Comparison of ENCODE assay signal across 1 cellular context in the genomic region with DNA sequence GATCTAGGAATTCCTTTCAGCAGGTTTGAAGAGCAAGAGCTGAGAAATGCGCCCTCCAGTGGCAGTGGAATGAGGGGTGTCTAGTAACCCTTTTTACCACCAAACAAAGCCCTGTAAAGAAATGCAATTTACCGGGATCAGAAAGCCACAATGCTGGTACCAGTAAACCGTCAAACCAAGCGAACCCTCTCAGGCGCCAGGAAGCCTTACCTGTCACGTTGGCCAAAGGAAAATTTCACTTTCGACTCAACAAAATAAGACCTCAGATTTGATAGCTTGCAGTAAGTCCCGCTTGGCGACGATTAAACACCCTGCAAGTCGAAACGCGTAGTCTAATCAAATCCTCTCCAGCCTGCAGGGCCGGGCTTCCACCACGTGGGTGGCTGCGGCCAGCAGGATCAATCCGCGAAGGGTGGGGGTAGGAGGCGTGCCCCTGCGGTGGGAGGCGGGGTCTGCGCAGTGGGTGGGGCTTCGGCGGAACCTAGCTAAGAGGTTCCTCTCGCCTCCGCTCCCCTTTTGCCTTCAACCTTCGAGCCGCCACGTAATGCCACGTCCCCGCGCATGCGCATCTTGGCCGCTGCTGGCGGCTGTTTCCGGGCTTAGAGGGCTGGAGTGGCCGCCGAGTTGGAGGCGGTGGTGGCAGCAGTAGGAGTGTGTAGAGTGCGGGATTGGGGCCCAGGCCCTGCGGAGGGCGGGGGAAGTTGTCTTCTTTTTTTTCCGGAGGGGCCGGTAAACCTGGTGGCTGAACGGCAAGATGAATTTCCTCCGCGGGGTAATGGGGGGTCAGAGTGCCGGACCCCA.
A peak's percentile ranks its signal among the peaks of the same experiment; 100 is the strongest.
TF ChIP-seq lines count a peak whose summit lies in the region.

A gene with protein sequence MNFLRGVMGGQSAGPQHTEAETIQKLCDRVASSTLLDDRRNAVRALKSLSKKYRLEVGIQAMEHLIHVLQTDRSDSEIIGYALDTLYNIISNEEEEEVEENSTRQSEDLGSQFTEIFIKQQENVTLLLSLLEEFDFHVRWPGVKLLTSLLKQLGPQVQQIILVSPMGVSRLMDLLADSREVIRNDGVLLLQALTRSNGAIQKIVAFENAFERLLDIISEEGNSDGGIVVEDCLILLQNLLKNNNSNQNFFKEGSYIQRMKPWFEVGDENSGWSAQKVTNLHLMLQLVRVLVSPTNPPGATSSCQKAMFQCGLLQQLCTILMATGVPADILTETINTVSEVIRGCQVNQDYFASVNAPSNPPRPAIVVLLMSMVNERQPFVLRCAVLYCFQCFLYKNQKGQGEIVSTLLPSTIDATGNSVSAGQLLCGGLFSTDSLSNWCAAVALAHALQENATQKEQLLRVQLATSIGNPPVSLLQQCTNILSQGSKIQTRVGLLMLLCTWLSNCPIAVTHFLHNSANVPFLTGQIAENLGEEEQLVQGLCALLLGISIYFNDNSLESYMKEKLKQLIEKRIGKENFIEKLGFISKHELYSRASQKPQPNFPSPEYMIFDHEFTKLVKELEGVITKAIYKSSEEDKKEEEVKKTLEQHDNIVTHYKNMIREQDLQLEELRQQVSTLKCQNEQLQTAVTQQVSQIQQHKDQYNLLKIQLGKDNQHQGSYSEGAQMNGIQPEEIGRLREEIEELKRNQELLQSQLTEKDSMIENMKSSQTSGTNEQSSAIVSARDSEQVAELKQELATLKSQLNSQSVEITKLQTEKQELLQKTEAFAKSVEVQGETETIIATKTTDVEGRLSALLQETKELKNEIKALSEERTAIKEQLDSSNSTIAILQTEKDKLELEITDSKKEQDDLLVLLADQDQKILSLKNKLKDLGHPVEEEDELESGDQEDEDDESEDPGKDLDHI (plus strand): TSS at position 512 of the 801 bp plus-strand sequence. CDS start 243 bp downstream, at position 755.

TF ChIP-seq in HepG2, 621 proteins besides CTCF, POLR2A, EP300 and RAD21 (continued from another document and continues in another):
- 0 out of 2 replicates have a peak, but pooled peaks have one; percentile 44 for TF ChIP-seq PCBP1 (IDR thresholded peaks at IDR 0.05; ENCODE audit: borderline replicate concordance, low read depth, low read length)
- TF ChIP-seq EED (CRISPR knock-in tag; IDR thresholded peaks at IDR 0.05) = no peak
- TF ChIP-seq, protein P1, sequence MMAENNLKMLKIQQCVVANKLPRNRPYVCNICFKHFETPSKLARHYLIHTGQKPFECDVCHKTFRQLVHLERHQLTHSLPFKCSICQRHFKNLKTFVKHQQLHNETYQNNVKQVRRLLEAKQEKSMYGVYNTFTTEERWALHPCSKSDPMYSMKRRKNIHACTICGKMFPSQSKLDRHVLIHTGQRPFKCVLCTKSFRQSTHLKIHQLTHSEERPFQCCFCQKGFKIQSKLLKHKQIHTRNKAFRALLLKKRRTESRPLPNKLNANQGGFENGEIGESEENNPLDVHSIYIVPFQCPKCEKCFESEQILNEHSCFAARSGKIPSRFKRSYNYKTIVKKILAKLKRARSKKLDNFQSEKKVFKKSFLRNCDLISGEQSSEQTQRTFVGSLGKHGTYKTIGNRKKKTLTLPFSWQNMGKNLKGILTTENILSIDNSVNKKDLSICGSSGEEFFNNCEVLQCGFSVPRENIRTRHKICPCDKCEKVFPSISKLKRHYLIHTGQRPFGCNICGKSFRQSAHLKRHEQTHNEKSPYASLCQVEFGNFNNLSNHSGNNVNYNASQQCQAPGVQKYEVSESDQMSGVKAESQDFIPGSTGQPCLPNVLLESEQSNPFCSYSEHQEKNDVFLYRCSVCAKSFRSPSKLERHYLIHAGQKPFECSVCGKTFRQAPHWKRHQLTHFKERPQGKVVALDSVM (CRISPR knock-in tag; IDR thresholded peaks at IDR 0.05) = 0 out of 2 replicates have a peak, but pooled peaks have one; percentile 23
- TF ChIP-seq ZNF431 (CRISPR knock-in tag; IDR thresholded peaks at IDR 0.05; ENCODE audit: borderline replicate concordance, low read depth) = peak; percentile 71; the same call in 1 of the 2 replicates
- 0 out of 2 replicates have a peak, but pooled peaks have one; percentile 35 for TF ChIP-seq ZNF546 (CRISPR knock-in tag; conservative IDR thresholded peaks at IDR 0.05)
- no peak for TF ChIP-seq SP1 (IDR thresholded peaks at IDR 0.05)
- TF ChIP-seq SP1 (CRISPR knock-in tag; IDR thresholded peaks at IDR 0.05) = peak; percentile 90
- TF ChIP-seq JDP2 (CRISPR knock-in tag; IDR thresholded peaks at IDR 0.05; ENCODE audit: borderline replicate concordance) = no peak
- no peak for TF ChIP-seq SOX13 (IDR thresholded peaks at IDR 0.05)
- TF ChIP-seq SOX13 (CRISPR knock-in tag; conservative IDR thresholded peaks at IDR 0.05 in 1 of 2, IDR thresholded peaks at IDR 0.05 in 1 of 2) = peak in 1 of 2 experiments; percentile 24; a peak in 2 of 4 replicates
- peak; percentile 7; the same call in 1 of the 2 replicates for TF ChIP-seq ZSCAN25 (CRISPR knock-in tag; IDR thresholded peaks at IDR 0.05)
- peak; percentile 56; the same call in 1 of the 2 replicates for TF ChIP-seq ZFP82 (CRISPR knock-in tag; IDR thresholded peaks at IDR 0.05; ENCODE audit: borderline replicate concordance)
- TF ChIP-seq CREB1 (IDR thresholded peaks at IDR 0.05) = peak; percentile 69; the same call in 1 of the 2 replicates
- no peak for TF ChIP-seq CREB1 (CRISPR knock-in tag; IDR thresholded peaks at IDR 0.05)
- no peak for TF ChIP-seq TSC22D2 (CRISPR knock-in tag; IDR thresholded peaks at IDR 0.05; ENCODE audit: borderline replicate concordance)
- peak; percentile 11; the same call in 1 of the 2 replicates for TF ChIP-seq ZNF768 (CRISPR knock-in tag; IDR thresholded peaks at IDR 0.05)
- peak; percentile 78; the same call in 1 of the 2 replicates for TF ChIP-seq CBX5 (CRISPR knock-in tag; IDR thresholded peaks at IDR 0.05; ENCODE audit: borderline replicate concordance)
- TF ChIP-seq, protein P2, sequence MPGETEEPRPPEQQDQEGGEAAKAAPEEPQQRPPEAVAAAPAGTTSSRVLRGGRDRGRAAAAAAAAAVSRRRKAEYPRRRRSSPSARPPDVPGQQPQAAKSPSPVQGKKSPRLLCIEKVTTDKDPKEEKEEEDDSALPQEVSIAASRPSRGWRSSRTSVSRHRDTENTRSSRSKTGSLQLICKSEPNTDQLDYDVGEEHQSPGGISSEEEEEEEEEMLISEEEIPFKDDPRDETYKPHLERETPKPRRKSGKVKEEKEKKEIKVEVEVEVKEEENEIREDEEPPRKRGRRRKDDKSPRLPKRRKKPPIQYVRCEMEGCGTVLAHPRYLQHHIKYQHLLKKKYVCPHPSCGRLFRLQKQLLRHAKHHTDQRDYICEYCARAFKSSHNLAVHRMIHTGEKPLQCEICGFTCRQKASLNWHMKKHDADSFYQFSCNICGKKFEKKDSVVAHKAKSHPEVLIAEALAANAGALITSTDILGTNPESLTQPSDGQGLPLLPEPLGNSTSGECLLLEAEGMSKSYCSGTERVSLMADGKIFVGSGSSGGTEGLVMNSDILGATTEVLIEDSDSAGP (CRISPR knock-in tag; IDR thresholded peaks at IDR 0.05; ENCODE audit: borderline replicate concordance) = peak; percentile 91; the same call in 1 of the 2 replicates
- TF ChIP-seq HDAC6 (IDR thresholded peaks at IDR 0.05; ENCODE audit: low read depth, low read length) = no peak
- TF ChIP-seq XRCC5 (optimal IDR thresholded peaks at IDR 0.05; ENCODE audit: low read length) = peak; percentile 45
- peak; percentile 16; the same call in 1 of the 2 replicates for TF ChIP-seq TBX3 (IDR thresholded peaks at IDR 0.05; ENCODE audit: borderline replicate concordance)
- no peak for TF ChIP-seq WIZ (CRISPR knock-in tag; IDR thresholded peaks at IDR 0.05)
- TF ChIP-seq MYC (CRISPR knock-in tag; IDR thresholded peaks at IDR 0.05; ENCODE audit: borderline replicate concordance) = peak; percentile 98
- TF ChIP-seq MBD4 (IDR thresholded peaks at IDR 0.05; ENCODE audit: borderline replicate concordance, low read length) = no peak
- TF ChIP-seq ZNF143 (CRISPR knock-in tag; IDR thresholded peaks at IDR 0.05) = no peak
- TF ChIP-seq SKI (IDR thresholded peaks at IDR 0.05; ENCODE audit: partially characterized antibody) = peak; percentile 4
- TF ChIP-seq, protein P3, sequence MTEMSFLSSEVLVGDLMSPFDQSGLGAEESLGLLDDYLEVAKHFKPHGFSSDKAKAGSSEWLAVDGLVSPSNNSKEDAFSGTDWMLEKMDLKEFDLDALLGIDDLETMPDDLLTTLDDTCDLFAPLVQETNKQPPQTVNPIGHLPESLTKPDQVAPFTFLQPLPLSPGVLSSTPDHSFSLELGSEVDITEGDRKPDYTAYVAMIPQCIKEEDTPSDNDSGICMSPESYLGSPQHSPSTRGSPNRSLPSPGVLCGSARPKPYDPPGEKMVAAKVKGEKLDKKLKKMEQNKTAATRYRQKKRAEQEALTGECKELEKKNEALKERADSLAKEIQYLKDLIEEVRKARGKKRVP (CRISPR knock-in tag; IDR thresholded peaks at IDR 0.05) = peak in 1 of 2 experiments; percentile 13; a peak in 1 of 4 replicates
- TF ChIP-seq MXI1 (IDR thresholded peaks at IDR 0.05; ENCODE audit: borderline replicate concordance, low read depth, low read length) = peak; percentile 99; the same call in 2 of the 3 replicates
- peak; percentile 76; the same call in 1 of the 2 replicates for TF ChIP-seq ZFP90 (CRISPR knock-in tag; IDR thresholded peaks at IDR 0.05; ENCODE audit: borderline replicate concordance)
- TF ChIP-seq, protein P4, sequence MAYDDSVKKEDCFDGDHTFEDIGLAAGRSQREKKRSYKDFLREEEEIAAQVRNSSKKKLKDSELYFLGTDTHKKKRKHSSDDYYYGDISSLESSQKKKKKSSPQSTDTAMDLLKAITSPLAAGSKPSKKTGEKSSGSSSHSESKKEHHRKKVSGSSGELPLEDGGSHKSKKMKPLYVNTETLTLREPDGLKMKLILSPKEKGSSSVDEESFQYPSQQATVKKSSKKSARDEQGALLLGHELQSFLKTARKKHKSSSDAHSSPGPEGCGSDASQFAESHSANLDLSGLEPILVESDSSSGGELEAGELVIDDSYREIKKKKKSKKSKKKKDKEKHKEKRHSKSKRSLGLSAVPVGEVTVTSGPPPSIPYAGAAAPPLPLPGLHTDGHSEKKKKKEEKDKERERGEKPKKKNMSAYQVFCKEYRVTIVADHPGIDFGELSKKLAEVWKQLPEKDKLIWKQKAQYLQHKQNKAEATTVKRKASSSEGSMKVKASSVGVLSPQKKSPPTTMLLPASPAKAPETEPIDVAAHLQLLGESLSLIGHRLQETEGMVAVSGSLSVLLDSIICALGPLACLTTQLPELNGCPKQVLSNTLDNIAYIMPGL (CRISPR knock-in tag; IDR thresholded peaks at IDR 0.05; ENCODE audit: borderline replicate concordance in 1 of 2, low read depth in 1 of 2) = peak; percentile 53 to 72; a peak in 2 of 4 replicates
- TF ChIP-seq, protein P5, sequence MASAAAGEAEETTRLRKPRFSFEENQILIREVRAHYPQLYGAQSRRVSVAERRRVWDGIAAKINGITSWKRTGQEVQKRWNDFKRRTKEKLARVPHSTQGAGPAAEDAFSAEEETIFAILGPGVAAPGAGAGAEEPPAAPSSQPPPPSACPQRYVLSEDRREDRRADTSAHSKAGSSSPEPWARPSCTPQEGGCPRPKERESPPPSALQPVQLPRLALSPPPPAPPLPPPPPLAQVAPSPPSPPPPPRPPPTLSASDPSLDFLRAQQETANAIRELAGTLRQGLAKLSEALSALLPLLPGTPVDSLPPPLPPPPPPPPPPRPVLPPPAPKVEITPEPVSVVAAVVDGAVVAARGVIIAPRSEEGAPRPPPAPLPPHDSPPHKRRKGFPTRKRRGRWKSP (CRISPR knock-in tag; IDR thresholded peaks at IDR 0.05) = peak; percentile 80; the same call in 1 of the 2 replicates
- TF ChIP-seq, protein P6, sequence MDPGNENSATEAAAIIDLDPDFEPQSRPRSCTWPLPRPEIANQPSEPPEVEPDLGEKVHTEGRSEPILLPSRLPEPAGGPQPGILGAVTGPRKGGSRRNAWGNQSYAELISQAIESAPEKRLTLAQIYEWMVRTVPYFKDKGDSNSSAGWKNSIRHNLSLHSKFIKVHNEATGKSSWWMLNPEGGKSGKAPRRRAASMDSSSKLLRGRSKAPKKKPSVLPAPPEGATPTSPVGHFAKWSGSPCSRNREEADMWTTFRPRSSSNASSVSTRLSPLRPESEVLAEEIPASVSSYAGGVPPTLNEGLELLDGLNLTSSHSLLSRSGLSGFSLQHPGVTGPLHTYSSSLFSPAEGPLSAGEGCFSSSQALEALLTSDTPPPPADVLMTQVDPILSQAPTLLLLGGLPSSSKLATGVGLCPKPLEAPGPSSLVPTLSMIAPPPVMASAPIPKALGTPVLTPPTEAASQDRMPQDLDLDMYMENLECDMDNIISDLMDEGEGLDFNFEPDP (CRISPR knock-in tag; conservative IDR thresholded peaks at IDR 0.05) = no peak
- TF ChIP-seq, protein P7, sequence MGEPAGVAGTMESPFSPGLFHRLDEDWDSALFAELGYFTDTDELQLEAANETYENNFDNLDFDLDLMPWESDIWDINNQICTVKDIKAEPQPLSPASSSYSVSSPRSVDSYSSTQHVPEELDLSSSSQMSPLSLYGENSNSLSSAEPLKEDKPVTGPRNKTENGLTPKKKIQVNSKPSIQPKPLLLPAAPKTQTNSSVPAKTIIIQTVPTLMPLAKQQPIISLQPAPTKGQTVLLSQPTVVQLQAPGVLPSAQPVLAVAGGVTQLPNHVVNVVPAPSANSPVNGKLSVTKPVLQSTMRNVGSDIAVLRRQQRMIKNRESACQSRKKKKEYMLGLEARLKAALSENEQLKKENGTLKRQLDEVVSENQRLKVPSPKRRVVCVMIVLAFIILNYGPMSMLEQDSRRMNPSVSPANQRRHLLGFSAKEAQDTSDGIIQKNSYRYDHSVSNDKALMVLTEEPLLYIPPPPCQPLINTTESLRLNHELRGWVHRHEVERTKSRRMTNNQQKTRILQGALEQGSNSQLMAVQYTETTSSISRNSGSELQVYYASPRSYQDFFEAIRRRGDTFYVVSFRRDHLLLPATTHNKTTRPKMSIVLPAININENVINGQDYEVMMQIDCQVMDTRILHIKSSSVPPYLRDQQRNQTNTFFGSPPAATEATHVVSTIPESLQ (CRISPR knock-in tag; conservative IDR thresholded peaks at IDR 0.05) = peak; percentile 84; the same call in 1 of the 2 replicates
- TF ChIP-seq, protein P8, sequence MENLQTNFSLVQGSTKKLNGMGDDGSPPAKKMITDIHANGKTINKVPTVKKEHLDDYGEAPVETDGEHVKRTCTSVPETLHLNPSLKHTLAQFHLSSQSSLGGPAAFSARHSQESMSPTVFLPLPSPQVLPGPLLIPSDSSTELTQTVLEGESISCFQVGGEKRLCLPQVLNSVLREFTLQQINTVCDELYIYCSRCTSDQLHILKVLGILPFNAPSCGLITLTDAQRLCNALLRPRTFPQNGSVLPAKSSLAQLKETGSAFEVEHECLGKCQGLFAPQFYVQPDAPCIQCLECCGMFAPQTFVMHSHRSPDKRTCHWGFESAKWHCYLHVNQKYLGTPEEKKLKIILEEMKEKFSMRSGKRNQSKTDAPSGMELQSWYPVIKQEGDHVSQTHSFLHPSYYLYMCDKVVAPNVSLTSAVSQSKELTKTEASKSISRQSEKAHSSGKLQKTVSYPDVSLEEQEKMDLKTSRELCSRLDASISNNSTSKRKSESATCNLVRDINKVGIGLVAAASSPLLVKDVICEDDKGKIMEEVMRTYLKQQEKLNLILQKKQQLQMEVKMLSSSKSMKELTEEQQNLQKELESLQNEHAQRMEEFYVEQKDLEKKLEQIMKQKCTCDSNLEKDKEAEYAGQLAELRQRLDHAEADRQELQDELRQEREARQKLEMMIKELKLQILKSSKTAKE (CRISPR knock-in tag; IDR thresholded peaks at IDR 0.05; ENCODE audit: borderline replicate concordance) = no peak
- TF ChIP-seq, protein P9, sequence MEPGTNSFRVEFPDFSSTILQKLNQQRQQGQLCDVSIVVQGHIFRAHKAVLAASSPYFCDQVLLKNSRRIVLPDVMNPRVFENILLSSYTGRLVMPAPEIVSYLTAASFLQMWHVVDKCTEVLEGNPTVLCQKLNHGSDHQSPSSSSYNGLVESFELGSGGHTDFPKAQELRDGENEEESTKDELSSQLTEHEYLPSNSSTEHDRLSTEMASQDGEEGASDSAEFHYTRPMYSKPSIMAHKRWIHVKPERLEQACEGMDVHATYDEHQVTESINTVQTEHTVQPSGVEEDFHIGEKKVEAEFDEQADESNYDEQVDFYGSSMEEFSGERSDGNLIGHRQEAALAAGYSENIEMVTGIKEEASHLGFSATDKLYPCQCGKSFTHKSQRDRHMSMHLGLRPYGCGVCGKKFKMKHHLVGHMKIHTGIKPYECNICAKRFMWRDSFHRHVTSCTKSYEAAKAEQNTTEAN (CRISPR knock-in tag; conservative IDR thresholded peaks at IDR 0.05) = peak; percentile 3
- TF ChIP-seq ZNF225 (CRISPR knock-in tag; IDR thresholded peaks at IDR 0.05) = no peak; the same call in 1 of the 2 replicates
